Comparison of ENCODE assay signal across 27 cellular contexts in the genomic region with DNA sequence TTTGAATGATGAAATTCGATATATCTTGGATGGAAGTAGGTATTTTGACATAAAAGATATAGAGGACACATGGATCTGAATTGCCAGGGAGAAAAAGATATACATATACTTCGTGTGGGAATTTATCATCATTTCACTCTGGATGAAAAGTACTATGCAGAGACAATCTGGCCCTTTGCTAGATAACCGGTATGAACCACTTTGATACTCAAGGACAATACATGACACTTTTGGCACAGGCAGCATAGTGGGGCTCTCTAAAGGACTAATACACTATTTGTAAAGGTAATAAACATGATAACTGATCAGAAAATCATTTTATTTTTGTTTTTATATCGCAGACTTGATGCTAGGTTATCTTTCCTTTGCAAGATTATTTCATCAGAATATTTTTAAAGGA. TPM values are rescaled to one million over a fixed set of nuclear protein-coding genes. Genes with fewer than 3 reads are reported as not detected.
A peak's percentile ranks its signal among the peaks of the same experiment; 100 is the strongest.
DNase-seq lines count a peak whose midpoint lies in the region; ATAC-seq and TF ChIP-seq lines count a peak whose summit lies in the region.
"Had no signal": no experiment of that assay in that cellular context is flagged by ENCODE, and none has a peak within 500 bp of the region (broad histone marks: within the 10 kb centered on the region; RNA-seq: fewer than 3 reads in every experiment).

No MANE protein-coding gene starts in this region.

- no peaks in the 10 kb centered on the region for H3K9me3 ChIP-seq in right atrium auricular region
- H3K9me3 ChIP-seq in SK-N-MC (ENCODE audit: low read depth, low read length), result no peaks in the 10 kb centered on the region
- H3K9me3 ChIP-seq in skeletal muscle tissue (ENCODE audit: control insufficient read depth in 3 of 3, low read length in 3 of 3), result no peaks in the 10 kb centered on the region
- H3K9me3 ChIP-seq: mucosa of descending colon, ovary, suprapubic skin, upper lobe of right lung had no signal

- H3K4me1 ChIP-seq in right atrium auricular region (peaks cover 0 to 26% of the 10 kb centered on the region in 2 donors), skeletal muscle tissue (ENCODE audit: control insufficient read depth in 3 of 3, insufficient read depth in 3 of 3, low read length in 3 of 3) (peaks cover 21 to 28% (median 23%) of the 10 kb centered on the region in 3 donors)

- H3K27me3 ChIP-seq in right atrium auricular region (no peaks in the 10 kb centered on the region), skeletal muscle tissue (ENCODE audit: control insufficient read depth in 3 of 3, insufficient read depth in 3 of 3, low read length in 3 of 3) (no peaks in the 10 kb centered on the region)
- H3K27me3 ChIP-seq: ovary, suprapubic skin, upper lobe of right lung had no signal

- ATAC-seq in Right ventricle myocardium superior (ENCODE audit: poor library complexity), result peak; percentile 65
- no peak for ATAC-seq in GM21529 (IDR thresholded peaks at IDR 0.05; ENCODE audit: unreplicated experiment)
- ATAC-seq: mucosa of descending colon had no signal

- H3K9ac ChIP-seq in SK-N-MC (ENCODE audit: insufficient read length), result no peak overlapping the region
- no peak overlapping the region for H3K9ac ChIP-seq in skeletal muscle tissue (ENCODE audit: low read depth in 1 of 3, low read length in 3 of 3)

- no peak for TF ChIP-seq CTCF in right atrium auricular region (IDR thresholded peaks at IDR 0.05)

- H3K4me3 ChIP-seq in right atrium auricular region (no peak overlapping the region), SK-N-MC (no peak overlapping the region), skeletal muscle tissue (ENCODE audit: low read length in 3 of 3) (no peak overlapping the region)
- H3K4me3 ChIP-seq: lung, mucosa of descending colon, ovary, smooth muscle cell, suprapubic skin, upper lobe of right lung had no signal

- intact Hi-C loops in Right ventricle myocardium superior (cut with DNase I), result no loop called here

- H3K36me3 ChIP-seq in right atrium auricular region, result no peaks in the 10 kb centered on the region
- peaks cover 29% of the 10 kb centered on the region for H3K36me3 ChIP-seq in SK-N-MC (ENCODE audit: insufficient read depth, low read length)
- H3K36me3 ChIP-seq in skeletal muscle tissue (ENCODE audit: control insufficient read depth in 3 of 3, insufficient read depth in 3 of 3, low read length in 3 of 3), result no peaks in the 10 kb centered on the region
- H3K36me3 ChIP-seq: ovary, suprapubic skin, upper lobe of right lung had no signal

- H3K27ac ChIP-seq in right atrium auricular region (peak overlapping the region in 1 of 2 donors; percentile 29), SK-N-MC (peak overlapping the region; percentile 65), skeletal muscle tissue (ENCODE audit: low read depth, low read length) (peak overlapping the region; percentile 39)
- H3K27ac ChIP-seq: ovary, suprapubic skin, upper lobe of right lung had no signal

- DNase-seq in NCI-H2107 treated with DMSO at 0.1 percent for 48 hours (lab: John Stamatoyannopoulos, UW; ENCODE audit: unreplicated experiment) (peak; percentile 66), NCI-H2107 (lab: John Stamatoyannopoulos, UW) (no peak), Right ventricle myocardium superior (no peak), right atrium auricular region (ENCODE audit: low spot score) (no peak), SK-N-MC (ENCODE audit: low read depth, low spot score) (no peak), inferior parietal cortex (ENCODE audit: extremely low spot score) (no peak)
- DNase-seq: 8988T; activated CD4-positive, alpha-beta T cell treated with anti-CD3 and anti-CD28 coated beads for 1 hour; activated naive CD4-positive, alpha-beta T cell; activated T-cell treated with anti-CD3 and anti-CD28 coated beads, Interleukin-2, amount 50 U/mL, for 1 hour; amygdala; CD4-positive, alpha-beta T cell; mucosa of descending colon; NCI-H1092; NCI-H1694; NCI-H226; nephron progenitor cell; ovary; retina; SHP77 treated with DMSO at 0.1 percent for 48 hours; stimulated activated naive CD4-positive, alpha-beta T cell; upper lobe of right lung had no signal

RNA-seq across cellular contexts. Expression of a gene that starts 24.2 kb away (rescaled TPM):
- total RNA-seq in Right ventricle myocardium superior, result 94.1 TPM
- 100 to 1,000 TPM in 1 of 2 donors, 10 to 100 TPM in 1; 90.3 to 122 TPM for total RNA-seq in right atrium auricular region
- total RNA-seq in skeletal muscle tissue, result 59.5 TPM
